Comparison of ENCODE assay signal across 9 cellular contexts in the genomic region with DNA sequence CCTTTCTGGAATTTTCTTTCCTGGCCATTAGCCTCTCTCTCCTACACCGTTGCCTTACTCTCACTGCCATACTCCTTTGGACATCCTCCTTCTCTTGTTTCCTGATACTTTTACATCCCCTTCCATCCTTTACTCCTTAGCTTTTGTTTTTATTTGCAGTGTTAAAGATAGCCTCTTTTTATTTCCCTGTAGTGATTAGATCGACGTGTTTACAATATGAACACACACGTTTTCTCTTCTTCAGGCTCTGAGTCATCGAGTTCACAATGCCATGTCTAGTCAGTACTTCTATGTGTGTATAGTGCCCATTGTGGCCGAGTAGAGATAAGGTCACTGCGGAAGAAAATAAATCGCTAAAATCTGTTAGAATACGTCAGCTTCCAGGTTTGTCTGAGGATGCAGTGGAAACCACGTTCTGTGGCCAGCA.
A peak's percentile ranks its signal among the peaks of the same experiment; 100 is the strongest.
DNase-seq lines count a peak whose midpoint lies in the region; ATAC-seq, FAIRE-seq and TF ChIP-seq lines count a peak whose summit lies in the region.
"Had no signal": no experiment of that assay in that cellular context is flagged by ENCODE, and none has a peak within 500 bp of the region (broad histone marks: within the 10 kb centered on the region; RNA-seq: fewer than 3 reads in every experiment).

No MANE protein-coding gene starts in this region.

- no peaks in the 10 kb centered on the region for H3K9me3 ChIP-seq in A549
- H3K9me3 ChIP-seq in HEK293 (ENCODE audit: control insufficient read depth, insufficient read depth, low read depth, low read length) = no peaks in the 10 kb centered on the region
- no peaks in the 10 kb centered on the region for H3K9me3 ChIP-seq in right lobe of liver
- no peaks in the 10 kb centered on the region for H3K9me3 ChIP-seq in A673 (ENCODE audit: low read depth, low read length, poor library complexity, severe bottlenecking)

- H3K27ac ChIP-seq in A549 (peak overlapping the region; percentile 37 to 46; a peak in 5 of 6 replicates), HEK293 (ENCODE audit: extremely low read depth, low read depth, low read length) (no peak overlapping the region), right lobe of liver (no peak overlapping the region), A673 (ENCODE audit: low read depth, low read length, poor library complexity, severe bottlenecking) (no peak overlapping the region)

- peak; percentile 43 to 49; a peak in 3 of 5 replicates for TF ChIP-seq RAD21 in A549 (conservative IDR thresholded peaks at IDR 0.05 in 1 of 2, IDR thresholded peaks at IDR 0.05 in 1 of 2)

- DNase-seq in A549 (ENCODE audit: low read depth in 1 of 2, low spot score in 1 of 2) (peak; percentile 50 to 91), right lobe of liver (no peak), A673 (ENCODE audit: low spot score) (no peak), NCI-H345 treated with DMSO at 0.1 percent for 48 hours (lab: John Stamatoyannopoulos, UW; ENCODE audit: unreplicated experiment) (no peak), NCI-H345 (lab: John Stamatoyannopoulos, UW) (no peak)
- no peak for DNase-seq in activated naive CD8-positive, alpha-beta T cell treated with anti-CD3 and anti-CD28 coated beads, Interleukin-2, amount 10 ng/mL, durations not matched to agents 7 days and 5 days

- intact Hi-C loops in right lobe of liver (cut with DNase I) = no loop called here
- intact Hi-C loops in A673 (cut with micrococcal nuclease; ENCODE audit: unreplicated experiment) = loop anchor here (10.0 kb wide), 1 partner anchor 618 kb away; a partner anchor contains a TSS

- peak overlapping the region; percentile 72 for H3K4me3 Mint-ChIP-seq in activated naive CD8-positive, alpha-beta T cell treated with anti-CD3 and anti-CD28 coated beads, Interleukin-2, amount 10 ng/mL, durations not matched to agents 7 days and 5 days

- H3K36me3 ChIP-seq in HEK293 (ENCODE audit: control insufficient read depth in 2 of 2, insufficient read depth in 1 of 2, low read length in 2 of 2) = no peaks in the 10 kb centered on the region
- H3K36me3 ChIP-seq in right lobe of liver = no peaks in the 10 kb centered on the region
- no peaks in the 10 kb centered on the region for H3K36me3 ChIP-seq in A673 (ENCODE audit: insufficient read depth, low read length, poor library complexity, severe bottlenecking)

- H3K4me3 ChIP-seq in A549 = no peak overlapping the region
- H3K4me3 ChIP-seq in HEK293 (ENCODE audit: low read depth, low read length) = no peak overlapping the region
- H3K4me3 ChIP-seq in right lobe of liver = no peak overlapping the region
- no peak overlapping the region for H3K4me3 ChIP-seq in A673 (ENCODE audit: low read depth, low read length, poor library complexity, severe bottlenecking)

- H3K27me3 Mint-ChIP-seq in activated naive CD8-positive, alpha-beta T cell treated with anti-CD3 and anti-CD28 coated beads, Interleukin-2, amount 10 ng/mL, durations not matched to agents 7 days and 5 days = no peaks in the 10 kb centered on the region

- H3K4me1 ChIP-seq in A549 (peaks cover 50% of the 10 kb centered on the region), HEK293 (ENCODE audit: control insufficient read depth, insufficient read depth, low read length) (0 out of 2 replicates have a peak, but pooled peaks cover 4% of the 10 kb centered on the region), right lobe of liver (no peaks in the 10 kb centered on the region), A673 (ENCODE audit: insufficient read depth, low read length, poor library complexity, severe bottlenecking) (peaks cover 4% of the 10 kb centered on the region)

- peak overlapping the region; percentile 18 for H3K27ac Mint-ChIP-seq in activated naive CD8-positive, alpha-beta T cell treated with anti-CD3 and anti-CD28 coated beads, Interleukin-2, amount 10 ng/mL, durations not matched to agents 7 days and 5 days

- CTCF ChIA-PET in A549 (lab: Yijun Ruan, JAX) = interaction anchor here (0.6 to 1.5 kb wide), 11 partner anchors 13 to 620 kb away, joined by 3 to 4 read pairs (median 3); no protein-coding TSS in a partner anchor
- CTCF ChIA-PET in HEK293 (lab: Yijun Ruan, JAX) = interaction anchor here (0.6 to 0.8 kb wide), 3 partner anchors 18 to 37 kb away, joined by 3 to 4 read pairs (median 3); no protein-coding TSS in a partner anchor
- CTCF ChIA-PET in A673 (lab: Charles Lee) = no interaction called here

- TF ChIP-seq POLR2A in A549 (IDR thresholded peaks at IDR 0.05; ENCODE audit: low read length) = no peak
- no peak for TF ChIP-seq POLR2A in right lobe of liver (IDR thresholded peaks at IDR 0.05)

- no peak for FAIRE-seq in A549 (lab: Jason Lieb, UNC)
- FAIRE-seq: TTC549 had no signal

- WGBS in A549 (ENCODE audit: missing lambda C conversion rate) = 3% methylated on average over 9 of the region's 10 CpGs
- WGBS in right lobe of liver (ENCODE audit: insufficient coverage, low coverage, low lambda C conversion rate, missing lambda C conversion rate) = 32% methylated on average over 10 of the region's 10 CpGs

- H3K4me2 ChIP-seq in A549 = peak overlapping the region; percentile 70

- peaks cover 17% of the 10 kb centered on the region for H3K36me3 Mint-ChIP-seq in activated naive CD8-positive, alpha-beta T cell treated with anti-CD3 and anti-CD28 coated beads, Interleukin-2, amount 10 ng/mL, durations not matched to agents 7 days and 5 days

- POLR2A ChIA-PET in A549 (lab: Yijun Ruan, JAX) (no interaction called here), HEK293 (lab: Yijun Ruan, JAX) (interaction anchor here (0.6 kb wide), 1 partner anchor 156 kb away, joined by 5 read pairs; no protein-coding TSS in a partner anchor), A673 (lab: Charles Lee; ENCODE audit: low non-redundant PET) (no interaction called here)
- POLR2A ChIA-PET in activated naive CD8-positive, alpha-beta T cell treated with anti-CD3 and anti-CD28 coated beads, Interleukin-2, amount 10 ng/mL, durations not matched to agents 7 days and 5 days (lab: Charles Lee) = no interaction called here

- TF ChIP-seq CTCF in A549 (IDR thresholded peaks at IDR 0.05) (peak; percentile 13; the same call in 2 of the 3 replicates), HEK293 (tag by site-specific recombination; IDR thresholded peaks at IDR 0.05) (peak; percentile 8; the same call in 1 of the 2 replicates), right lobe of liver (IDR thresholded peaks at IDR 0.05) (peak in 1 of 4 donors; percentile 19), A673 (conservative IDR thresholded peaks at IDR 0.05; ENCODE audit: low read depth, low read length) (no peak)

- TF ChIP-seq EP300 in A549 (IDR thresholded peaks at IDR 0.05) = no peak

- ATAC-seq in A549 = peak; percentile 97
- no peak for ATAC-seq in activated naive CD8-positive, alpha-beta T cell treated with anti-CD3 and anti-CD28 coated beads, Interleukin-2, amount 10 ng/mL, durations not matched to agents 7 days and 5 days (ENCODE audit: low read depth)
- peak; percentile 29 to 89 (median 49) for ATAC-seq in right lobe of liver
- ATAC-seq in GM21381 (IDR thresholded peaks at IDR 0.05; ENCODE audit: unreplicated experiment) = no peak

- peaks cover 34% of the 10 kb centered on the region for H3K4me1 Mint-ChIP-seq in activated naive CD8-positive, alpha-beta T cell treated with anti-CD3 and anti-CD28 coated beads, Interleukin-2, amount 10 ng/mL, durations not matched to agents 7 days and 5 days

- no TSS peak for BruUV-seq in A673 (replicated peaks; lab: Mats Ljungman, UMichigan)

- H3K27me3 ChIP-seq in right lobe of liver (no peaks in the 10 kb centered on the region), A673 (replicated peaks; ENCODE audit: insufficient read depth, low read depth, low read length, poor library complexity) (no peaks in the 10 kb centered on the region)

- no peaks in the 10 kb centered on the region for H3K9me3 Mint-ChIP-seq in activated naive CD8-positive, alpha-beta T cell treated with anti-CD3 and anti-CD28 coated beads, Interleukin-2, amount 10 ng/mL, durations not matched to agents 7 days and 5 days

TF ChIP-seq in A549, 52 proteins besides CTCF, POLR2A, EP300 and RAD21 (continues in another document):
- TF ChIP-seq TFCP2L1 (CRISPR knock-in tag; IDR thresholded peaks at IDR 0.05) = no peak
- no peak for TF ChIP-seq SREBF2 (IDR thresholded peaks at IDR 0.05)
- no peak for TF ChIP-seq EHF (CRISPR knock-in tag; IDR thresholded peaks at IDR 0.05)
- 0 out of 2 replicates have a peak, but pooled peaks have one; percentile 11 for TF ChIP-seq FOXS1 (CRISPR knock-in tag; IDR thresholded peaks at IDR 0.05)
- no peak for TF ChIP-seq FOSB (CRISPR knock-in tag; IDR thresholded peaks at IDR 0.05)
- TF ChIP-seq ZFP36 (IDR thresholded peaks at IDR 0.05; ENCODE audit: borderline replicate concordance, partially characterized antibody) = no peak
- no peak for TF ChIP-seq ZNF302 (CRISPR knock-in tag; IDR thresholded peaks at IDR 0.05)
- TF ChIP-seq MYC (IDR thresholded peaks at IDR 0.05; ENCODE audit: borderline replicate concordance, low read length) = 0 out of 2 replicates have a peak, but pooled peaks have one; percentile 52
- TF ChIP-seq GATA3 (IDR thresholded peaks at IDR 0.05; ENCODE audit: borderline replicate concordance) = peak; percentile 72
- TF ChIP-seq CEBPB (IDR thresholded peaks at IDR 0.05) = peak in 1 of 2 experiments; percentile 5; a peak in 1 of 4 replicates

TF ChIP-seq in HEK293, 187 proteins besides CTCF, POLR2A, EP300 and RAD21 (continues in another document):
- TF ChIP-seq, protein P1, sequence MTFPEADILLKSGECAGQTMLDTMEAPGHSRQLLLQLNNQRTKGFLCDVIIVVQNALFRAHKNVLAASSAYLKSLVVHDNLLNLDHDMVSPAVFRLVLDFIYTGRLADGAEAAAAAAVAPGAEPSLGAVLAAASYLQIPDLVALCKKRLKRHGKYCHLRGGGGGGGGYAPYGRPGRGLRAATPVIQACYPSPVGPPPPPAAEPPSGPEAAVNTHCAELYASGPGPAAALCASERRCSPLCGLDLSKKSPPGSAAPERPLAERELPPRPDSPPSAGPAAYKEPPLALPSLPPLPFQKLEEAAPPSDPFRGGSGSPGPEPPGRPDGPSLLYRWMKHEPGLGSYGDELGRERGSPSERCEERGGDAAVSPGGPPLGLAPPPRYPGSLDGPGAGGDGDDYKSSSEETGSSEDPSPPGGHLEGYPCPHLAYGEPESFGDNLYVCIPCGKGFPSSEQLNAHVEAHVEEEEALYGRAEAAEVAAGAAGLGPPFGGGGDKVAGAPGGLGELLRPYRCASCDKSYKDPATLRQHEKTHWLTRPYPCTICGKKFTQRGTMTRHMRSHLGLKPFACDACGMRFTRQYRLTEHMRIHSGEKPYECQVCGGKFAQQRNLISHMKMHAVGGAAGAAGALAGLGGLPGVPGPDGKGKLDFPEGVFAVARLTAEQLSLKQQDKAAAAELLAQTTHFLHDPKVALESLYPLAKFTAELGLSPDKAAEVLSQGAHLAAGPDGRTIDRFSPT (tag by site-specific recombination; IDR thresholded peaks at IDR 0.05) = peak; percentile 50; the same call in 1 of the 2 replicates
- no peak for TF ChIP-seq GLIS2 (tag by site-specific recombination; IDR thresholded peaks at IDR 0.05)
- TF ChIP-seq ZNF169 (tag by site-specific recombination; IDR thresholded peaks at IDR 0.05) = no peak
- TF ChIP-seq ZNF510 (tag by site-specific recombination; IDR thresholded peaks at IDR 0.05; ENCODE audit: insufficient replicate concordance) = no peak
- 0 out of 2 replicates have a peak, but pooled peaks have one; percentile 30 for TF ChIP-seq ZXDB (tag by site-specific recombination; IDR thresholded peaks at IDR 0.05)
- 0 out of 2 replicates have a peak, but pooled peaks have one; percentile 17 for TF ChIP-seq ZNF660 (tag by site-specific recombination; IDR thresholded peaks at IDR 0.05)

Comparison
In these comparisons a context has a peak if more than half of its experiments do, and no peak if none do; other contexts are left out.
1. ATAC-seq: peak in A549 (2 of 2) and right lobe of liver (4 of 4); none in activated naive CD8-positive, alpha-beta T cell treated with anti-CD3 and anti-CD28 coated beads, Interleukin-2, amount 10 ng/mL, durations not matched to agents 7 days and 5 days (single experiment) and GM21381 (single experiment).
2. DNase-seq: peak in A549 (2 of 2); none in activated naive CD8-positive, alpha-beta T cell treated with anti-CD3 and anti-CD28 coated beads, Interleukin-2, amount 10 ng/mL, durations not matched to agents 7 days and 5 days (single experiment), right lobe of liver (0 of 3), A673 (single experiment), NCI-H345 treated with DMSO at 0.1 percent for 48 hours (single experiment) and NCI-H345 (single experiment).
3. H3K27ac ChIP-seq: peak in A549 (2 of 2); none in HEK293 (single experiment), right lobe of liver (0 of 3) and A673 (single experiment).